8 cellular contexts compared by ENCODE assay signal in genomic region chr3:179045719-179046402, GRCh38. TPM values are rescaled to one million over a fixed set of nuclear protein-coding genes. Genes with fewer than 3 reads are reported as not detected.
DNase-seq lines count a peak whose midpoint lies in the region; ATAC-seq and TF ChIP-seq lines count a peak whose summit lies in the region.

No MANE protein-coding gene starts in this region.

- POLR2A ChIA-PET in CD8-positive, alpha-beta T cell (lab: Charles Lee) = interaction anchor here (0.6 kb wide), 1 partner anchor 32 kb away, joined by 3 read pairs; no protein-coding TSS in a partner anchor

- no peak overlapping the region for H3K4me3 ChIP-seq in CD8-positive, alpha-beta T cell (ENCODE audit: low read depth, low read length)

- no peak for TF ChIP-seq CTCF in CD8-positive, alpha-beta T cell (IDR thresholded peaks at IDR 0.05)

- H3K9me3 ChIP-seq in CD8-positive, alpha-beta T cell (ENCODE audit: low read length) = no peaks in the 10 kb centered on the region

- H3K27ac Mint-ChIP-seq in CD8-positive, alpha-beta T cell = peak overlapping the region; percentile 6
- peak overlapping the region; percentile 17 for H3K27ac Mint-ChIP-seq in activated T-helper 2 cell treated with anti-CD3 and anti-CD28 coated beads, Interferon-gamma antibody, Interleukin-2, Interleukin-4, amounts not matched to agents 10 μg/mL and 5 μg/mL and 100 μg/mL, durations not matched to agents 14 hours and 24 hours and 36 hours

- no peaks in the 10 kb centered on the region for H3K9me3 Mint-ChIP-seq in CD8-positive, alpha-beta T cell
- H3K9me3 Mint-ChIP-seq in activated T-helper 2 cell treated with anti-CD3 and anti-CD28 coated beads, Interferon-gamma antibody, Interleukin-2, Interleukin-4, amounts not matched to agents 10 μg/mL and 5 μg/mL and 100 μg/mL, durations not matched to agents 14 hours and 24 hours and 36 hours = peaks cover 15% of the 10 kb centered on the region

- H3K27me3 ChIP-seq in CD8-positive, alpha-beta T cell (ENCODE audit: insufficient read depth, low read length) = no peaks in the 10 kb centered on the region

- H3K4me1 ChIP-seq in CD8-positive, alpha-beta T cell (ENCODE audit: insufficient read depth, low read length) = peaks cover 11% of the 10 kb centered on the region

- H3K36me3 ChIP-seq in CD8-positive, alpha-beta T cell (ENCODE audit: insufficient read depth, low read length) = no peaks in the 10 kb centered on the region

- H3K27me3 Mint-ChIP-seq in CD8-positive, alpha-beta T cell (ENCODE audit: low read depth) = no peaks in the 10 kb centered on the region
- H3K27me3 Mint-ChIP-seq in activated T-helper 2 cell treated with anti-CD3 and anti-CD28 coated beads, Interferon-gamma antibody, Interleukin-2, Interleukin-4, amounts not matched to agents 10 μg/mL and 5 μg/mL and 100 μg/mL, durations not matched to agents 14 hours and 24 hours and 36 hours (ENCODE audit: low read depth) = no peaks in the 10 kb centered on the region

- peaks cover 51% of the 10 kb centered on the region for H3K4me1 Mint-ChIP-seq in CD8-positive, alpha-beta T cell (ENCODE audit: low read depth)
- H3K4me1 Mint-ChIP-seq in activated T-helper 2 cell treated with anti-CD3 and anti-CD28 coated beads, Interferon-gamma antibody, Interleukin-2, Interleukin-4, amounts not matched to agents 10 μg/mL and 5 μg/mL and 100 μg/mL, durations not matched to agents 14 hours and 24 hours and 36 hours (ENCODE audit: low read depth) = peaks cover 20% of the 10 kb centered on the region

- intact Hi-C loops in CD8-positive, alpha-beta T cell (cut with DNase I, micrococcal nuclease) = no loop called here
- intact Hi-C loops in activated T-helper 2 cell treated with anti-CD3 and anti-CD28 coated beads, Interferon-gamma antibody, Interleukin-2, Interleukin-4, amounts not matched to agents 10 μg/mL and 5 μg/mL and 100 μg/mL, durations not matched to agents 14 hours and 24 hours and 36 hours (cut with micrococcal nuclease) = no loop called here

- no peak for ATAC-seq in CD8-positive, alpha-beta T cell
- peak; percentile 46 for ATAC-seq in GM19397 (IDR thresholded peaks at IDR 0.05; ENCODE audit: unreplicated experiment)
- peak; percentile 61 for ATAC-seq in HG03095 (IDR thresholded peaks at IDR 0.05; ENCODE audit: unreplicated experiment)

- no peak overlapping the region for H3K4me3 Mint-ChIP-seq in CD8-positive, alpha-beta T cell
- H3K4me3 Mint-ChIP-seq in activated T-helper 2 cell treated with anti-CD3 and anti-CD28 coated beads, Interferon-gamma antibody, Interleukin-2, Interleukin-4, amounts not matched to agents 10 μg/mL and 5 μg/mL and 100 μg/mL, durations not matched to agents 14 hours and 24 hours and 36 hours (ENCODE audit: low read depth) = no peak overlapping the region

- no peak overlapping the region for H3K27ac ChIP-seq in CD8-positive, alpha-beta T cell (ENCODE audit: low read depth, low read length)

- DNase-seq in CD8-positive, alpha-beta T cell = no peak
- no peak for DNase-seq in activated T-helper 2 cell treated with anti-CD3 and anti-CD28 coated beads, Interferon-gamma antibody, Interleukin-2, Interleukin-4, amounts not matched to agents 10 μg/mL and 5 μg/mL and 100 μg/mL, durations not matched to agents 14 hours and 24 hours and 36 hours (ENCODE audit: low spot score)
- DNase-seq in stimulated activated CD4-positive, alpha-beta T cell treated with anti-CD3 and anti-CD28 coated beads, Interleukin-12 subunit alpha, Interleukin-12 subunit beta, amount 100 ng/mL, for 4 hours = no peak
- DNase-seq in activated gamma-delta T cell (lab: John Stamatoyannopoulos, UW) = no peak
- no peak for DNase-seq in NCI-H345 treated with DMSO at 0.1 percent for 48 hours (lab: John Stamatoyannopoulos, UW; ENCODE audit: unreplicated experiment)
- no peak for DNase-seq in NCI-H2107 (lab: John Stamatoyannopoulos, UW)

- peaks cover 25% of the 10 kb centered on the region for H3K36me3 Mint-ChIP-seq in CD8-positive, alpha-beta T cell
- peaks cover 38% of the 10 kb centered on the region for H3K36me3 Mint-ChIP-seq in activated T-helper 2 cell treated with anti-CD3 and anti-CD28 coated beads, Interferon-gamma antibody, Interleukin-2, Interleukin-4, amounts not matched to agents 10 μg/mL and 5 μg/mL and 100 μg/mL, durations not matched to agents 14 hours and 24 hours and 36 hours (ENCODE audit: low read depth)

- CTCF ChIA-PET in CD8-positive, alpha-beta T cell (lab: Charles Lee) = interaction anchor here (1.5 to 2.3 kb wide), 2 partner anchors 9 to 30 kb away, joined by 6 to 8 read pairs; no protein-coding TSS in a partner anchor

RNA-seq across cellular contexts. Expression of gene ZMAT3, which starts 25.7 kb away (rescaled TPM):
- 1 to 10 TPM; 8.7 to 9.4 TPM for total RNA-seq in CD8-positive, alpha-beta T cell
- 8.9 and 10.6 TPM in 2 replicates for total RNA-seq in activated T-helper 2 cell treated with anti-CD3 and anti-CD28 coated beads, Interferon-gamma antibody, Interleukin-2, Interleukin-4, amounts not matched to agents 10 μg/mL and 5 μg/mL and 100 μg/mL, durations not matched to agents 14 hours and 24 hours and 36 hours
